ENCODE assay signal across 1 cellular context in the genomic region with DNA sequence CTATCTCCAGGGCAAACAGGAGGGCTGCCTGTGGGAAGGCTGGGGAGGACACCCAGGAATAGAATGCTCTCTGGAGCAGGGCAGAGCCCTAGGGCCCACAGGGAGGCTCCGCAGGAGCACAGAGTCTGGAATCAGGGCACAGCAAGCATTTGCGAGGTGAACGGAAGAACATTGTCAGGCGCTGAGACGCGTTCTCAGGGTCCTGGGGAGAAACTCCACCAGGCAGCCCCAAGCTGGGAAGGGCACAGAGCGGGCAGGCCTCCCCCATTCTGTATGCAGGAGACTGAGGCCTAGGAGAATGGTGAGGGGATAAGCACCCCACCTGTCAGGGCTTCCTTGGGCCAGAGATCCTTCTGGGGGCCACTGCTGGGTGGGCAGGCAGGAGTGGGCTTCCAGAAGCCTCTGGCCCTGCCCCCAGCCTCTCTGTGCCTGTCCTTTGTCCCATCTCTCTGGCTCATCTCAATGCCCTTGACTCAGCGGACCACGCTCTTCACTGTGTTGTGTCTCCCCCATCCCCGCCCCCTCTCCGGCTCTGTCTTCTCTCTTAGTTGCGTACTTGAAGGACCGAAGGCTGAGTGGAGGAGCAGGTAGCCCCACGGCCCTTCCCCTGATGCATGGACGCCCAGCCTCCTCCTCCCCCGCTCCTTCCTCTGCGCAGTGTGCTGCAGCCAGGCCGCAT.
TF ChIP-seq lines count a peak whose summit lies in the region.

No MANE protein-coding gene starts in this region.

TF ChIP-seq in IMR-90, 13 proteins besides CTCF, POLR2A, EP300 and RAD21:
- no peak for TF ChIP-seq SMC3 (IDR thresholded peaks at IDR 0.05; ENCODE audit: low read depth, low read length)
- TF ChIP-seq, protein P1, sequence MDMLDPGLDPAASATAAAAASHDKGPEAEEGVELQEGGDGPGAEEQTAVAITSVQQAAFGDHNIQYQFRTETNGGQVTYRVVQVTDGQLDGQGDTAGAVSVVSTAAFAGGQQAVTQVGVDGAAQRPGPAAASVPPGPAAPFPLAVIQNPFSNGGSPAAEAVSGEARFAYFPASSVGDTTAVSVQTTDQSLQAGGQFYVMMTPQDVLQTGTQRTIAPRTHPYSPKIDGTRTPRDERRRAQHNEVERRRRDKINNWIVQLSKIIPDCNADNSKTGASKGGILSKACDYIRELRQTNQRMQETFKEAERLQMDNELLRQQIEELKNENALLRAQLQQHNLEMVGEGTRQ (IDR thresholded peaks at IDR 0.05; ENCODE audit: low read depth, low read length), result no peak
- TF ChIP-seq MXI1 (IDR thresholded peaks at IDR 0.05; ENCODE audit: borderline replicate concordance, low read depth, low read length), result no peak
- TF ChIP-seq CHD1 (IDR thresholded peaks at IDR 0.05; ENCODE audit: low read depth, low read length), result no peak
- no peak for TF ChIP-seq RFX5 (IDR thresholded peaks at IDR 0.05; ENCODE audit: low read depth, low read length)
- no peak for TF ChIP-seq MAFK (IDR thresholded peaks at IDR 0.05; ENCODE audit: low read depth, low read length)
- no peak for TF ChIP-seq RCOR1 (IDR thresholded peaks at IDR 0.05; ENCODE audit: insufficient replicate concordance, low read length)
- TF ChIP-seq, protein P2, sequence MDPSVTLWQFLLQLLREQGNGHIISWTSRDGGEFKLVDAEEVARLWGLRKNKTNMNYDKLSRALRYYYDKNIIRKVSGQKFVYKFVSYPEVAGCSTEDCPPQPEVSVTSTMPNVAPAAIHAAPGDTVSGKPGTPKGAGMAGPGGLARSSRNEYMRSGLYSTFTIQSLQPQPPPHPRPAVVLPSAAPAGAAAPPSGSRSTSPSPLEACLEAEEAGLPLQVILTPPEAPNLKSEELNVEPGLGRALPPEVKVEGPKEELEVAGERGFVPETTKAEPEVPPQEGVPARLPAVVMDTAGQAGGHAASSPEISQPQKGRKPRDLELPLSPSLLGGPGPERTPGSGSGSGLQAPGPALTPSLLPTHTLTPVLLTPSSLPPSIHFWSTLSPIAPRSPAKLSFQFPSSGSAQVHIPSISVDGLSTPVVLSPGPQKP (IDR thresholded peaks at IDR 0.05; ENCODE audit: borderline replicate concordance, low read depth, low read length), result no peak
- TF ChIP-seq BHLHE40 (IDR thresholded peaks at IDR 0.05; ENCODE audit: low read depth, low read length), result no peak
- no peak for TF ChIP-seq CEBPB (IDR thresholded peaks at IDR 0.05; ENCODE audit: low read depth, low read length)
TF ChIP-seq in IMR-90: peak in this region for 0.
